Comparison of ENCODE assay signal across 8 cellular contexts in the genomic region with DNA sequence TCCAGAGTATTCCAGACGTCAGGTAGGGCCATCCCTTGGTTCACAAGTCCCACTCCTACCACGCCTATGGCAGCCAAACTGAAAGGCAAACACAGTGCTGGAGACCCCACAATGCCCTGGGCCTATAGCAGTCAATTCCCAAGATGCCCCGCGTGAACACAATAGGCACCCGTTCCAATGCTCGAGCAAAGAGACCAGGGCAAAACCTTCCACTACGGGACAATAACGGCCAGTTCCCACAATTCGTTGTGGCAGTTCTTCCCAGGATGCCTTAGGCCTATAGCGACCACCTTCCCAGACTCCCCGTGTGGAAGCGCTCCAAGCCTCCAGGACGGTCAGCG. TPM values are rescaled to one million over a fixed set of nuclear protein-coding genes. Genes with fewer than 3 reads are reported as not detected.
DNase-seq lines count a peak whose midpoint lies in the region; ATAC-seq and TF ChIP-seq lines count a peak whose summit lies in the region.

No MANE protein-coding gene starts in this region.

- no peaks in the 10 kb centered on the region for H3K27me3 Mint-ChIP-seq in CD8-positive, alpha-beta memory T cell

- no peak for TF ChIP-seq CTCF in HL-60 (IDR thresholded peaks at IDR 0.05; ENCODE audit: insufficient read depth, low read length)
- TF ChIP-seq CTCF in Peyer's patch (IDR thresholded peaks at IDR 0.05), result no peak
- no peak for TF ChIP-seq CTCF in astrocyte of the spinal cord (IDR thresholded peaks at IDR 0.05; ENCODE audit: low read depth, low read length)

- no peak for TF ChIP-seq POLR2A in Peyer's patch (IDR thresholded peaks at IDR 0.05)

- no peak for DNase-seq in CD8-positive, alpha-beta memory T cell
- DNase-seq in HL-60 (ENCODE audit: low read depth in 1 of 2, low spot score in 1 of 2) (peak; percentile 65 to 73), Peyer's patch (peak in 1 of 3 donors; percentile 51), astrocyte of the spinal cord (ENCODE audit: low read depth, low spot score) (no peak), iPS-NIHi7 (ENCODE audit: extremely low spot score) (peak; percentile 54), superior temporal gyrus (ENCODE audit: extremely low spot score) (no peak)
- DNase-seq in stimulated activated CD4-positive, alpha-beta T cell treated with anti-CD3 and anti-CD28 coated beads, Interleukin-2, amount 100 ng/mL, for 24 hours, result peak; percentile 59 to 63

- H3K27me3 ChIP-seq in CD8-positive, alpha-beta memory T cell (ENCODE audit: insufficient read depth, low read length, poor library complexity, severe bottlenecking), result no peaks in the 10 kb centered on the region
- H3K27me3 ChIP-seq in HL-60 (ENCODE audit: insufficient read depth, poor library complexity, severe bottlenecking), result no peaks in the 10 kb centered on the region
- H3K27me3 ChIP-seq in Peyer's patch, result no peaks in the 10 kb centered on the region

- CTCF ChIA-PET in CD8-positive, alpha-beta memory T cell (lab: Charles Lee), result interaction anchor here (0.8 to 1.6 kb wide), 3 partner anchors 24 to 64 kb away, joined by 3 to 6 read pairs (median 5); no protein-coding TSS in a partner anchor

- no peaks in the 10 kb centered on the region for H3K9me3 ChIP-seq in CD8-positive, alpha-beta memory T cell (ENCODE audit: low read length)
- no peaks in the 10 kb centered on the region for H3K9me3 ChIP-seq in Peyer's patch

- peak; percentile 23 for ATAC-seq in GM19438 (IDR thresholded peaks at IDR 0.05; ENCODE audit: low read depth, unreplicated experiment)

- in situ Hi-C loops in astrocyte of the spinal cord (cut with HindIII; ENCODE audit: low sequenced_read_pairs), result no loop called here

- H3K4me3 ChIP-seq in CD8-positive, alpha-beta memory T cell (ENCODE audit: low read length), result peak overlapping the region; percentile 66
- H3K4me3 ChIP-seq in HL-60 (replicated peaks; ENCODE audit: insufficient read depth, low read length) (peak overlapping the region; percentile 72), Peyer's patch (peak overlapping the region; percentile 74 to 94 (median 82)), astrocyte of the spinal cord (ENCODE audit: low read depth, low read length) (peak overlapping the region; percentile 79)

- no peaks in the 10 kb centered on the region for H3K36me3 ChIP-seq in CD8-positive, alpha-beta memory T cell (ENCODE audit: insufficient read depth, low read length)
- H3K36me3 ChIP-seq in Peyer's patch, result no peaks in the 10 kb centered on the region

- POLR2A ChIA-PET in CD8-positive, alpha-beta memory T cell (lab: Charles Lee), result interaction anchor here (1.0 to 1.4 kb wide), 2 partner anchors 23 to 115 kb away, joined by 3 to 4 read pairs; a partner anchor contains a TSS

- peak overlapping the region; percentile 89 to 99 (median 98) for H3K27ac Mint-ChIP-seq in CD8-positive, alpha-beta memory T cell

- H3K4me3 Mint-ChIP-seq in CD8-positive, alpha-beta memory T cell, result peak overlapping the region; percentile 96 to 99 (median 98)

- peaks cover 22% of the 10 kb centered on the region for H3K4me1 ChIP-seq in CD8-positive, alpha-beta memory T cell (ENCODE audit: insufficient read depth, low read length)
- H3K4me1 ChIP-seq in Peyer's patch, result peaks cover 0 to 4% (median 2%) of the 10 kb centered on the region in 4 donors

- peak overlapping the region; percentile 91 for H3K27ac ChIP-seq in CD8-positive, alpha-beta memory T cell (ENCODE audit: low read depth, low read length)
- H3K27ac ChIP-seq in HL-60 (replicated peaks), result peak overlapping the region; percentile 89
- H3K27ac ChIP-seq in Peyer's patch, result peak overlapping the region; percentile 84 to 95 (median 92)

- H3K36me3 Mint-ChIP-seq in CD8-positive, alpha-beta memory T cell, result peaks cover 0 to 17% (median 0%) of the 10 kb centered on the region in 3 donors

- peaks cover 29 to 54% (median 29%) of the 10 kb centered on the region in 3 donors for H3K4me1 Mint-ChIP-seq in CD8-positive, alpha-beta memory T cell

- H3K9me3 Mint-ChIP-seq in CD8-positive, alpha-beta memory T cell, result no peaks in the 10 kb centered on the region

RNA-seq across cellular contexts. Expression of a gene that starts 0.5 kb away (rescaled TPM):
- total RNA-seq in CD8-positive, alpha-beta memory T cell, result 10 to 100 TPM; 23.6 to 23.8 TPM
- polyA plus RNA-seq in CD8-positive, alpha-beta memory T cell, result 22.0 TPM
- total RNA-seq in Peyer's patch, result 10 to 100 TPM; 10.5 to 28.1 (median 11.6) TPM

RNA-seq across cellular contexts. Expression of a gene that starts 7.0 kb away (rescaled TPM):
- total RNA-seq in CD8-positive, alpha-beta memory T cell, result under 1 TPM; 0.24 to 0.58 TPM
- 0.26 TPM for polyA plus RNA-seq in CD8-positive, alpha-beta memory T cell
- total RNA-seq in Peyer's patch, result 1 to 10 TPM in 3 of 4 donors, not detected in 1; 1.2 to 2.7 (median 2.5) TPM

RNA-seq across cellular contexts. Expression of a gene that starts 20.8 kb away (rescaled TPM):
- under 1 TPM; 0.24 to 0.57 TPM for total RNA-seq in CD8-positive, alpha-beta memory T cell
- polyA plus RNA-seq in CD8-positive, alpha-beta memory T cell, result not detected
- 1 to 10 TPM in 1 of 4 donors, under 1 TPM in 1, not detected in 2; 0.80 to 1.4 TPM for total RNA-seq in Peyer's patch

RNA-seq across cellular contexts. Expression of a gene that starts 22.5 kb away (rescaled TPM):
- total RNA-seq in CD8-positive, alpha-beta memory T cell, result 10 to 100 TPM; 19.5 to 20.9 TPM
- polyA plus RNA-seq in CD8-positive, alpha-beta memory T cell, result 9.3 TPM
- total RNA-seq in Peyer's patch, result 10 to 100 TPM in 3 of 4 donors, 1 to 10 TPM in 1; 6.6 to 21.9 (median 16.5) TPM

RNA-seq across cellular contexts. Expression of a gene that starts 23.0 kb away (rescaled TPM):
- 10 to 100 TPM; 25.4 to 30.2 TPM for total RNA-seq in CD8-positive, alpha-beta memory T cell
- polyA plus RNA-seq in CD8-positive, alpha-beta memory T cell, result 2.2 TPM
- 10 to 100 TPM; 10.7 to 28.8 (median 18.5) TPM for total RNA-seq in Peyer's patch

Comparison
In these comparisons a context has a peak if more than half of its experiments do, and no peak if none do; other contexts are left out.
1. DNase-seq: peak in HL-60 (2 of 2), iPS-NIHi7 (single experiment) and stimulated activated CD4-positive, alpha-beta T cell treated with anti-CD3 and anti-CD28 coated beads, Interleukin-2, amount 100 ng/mL, for 24 hours (2 of 2); none in CD8-positive, alpha-beta memory T cell (0 of 5), astrocyte of the spinal cord (single experiment) and superior temporal gyrus (single experiment).
2. Peak in every context shown above with its lines, with median percentiles within 50 percentile points of each other: H3K27ac ChIP-seq and H3K4me3 ChIP-seq.